9 cellular contexts compared by ENCODE assay signal in the genomic region with DNA sequence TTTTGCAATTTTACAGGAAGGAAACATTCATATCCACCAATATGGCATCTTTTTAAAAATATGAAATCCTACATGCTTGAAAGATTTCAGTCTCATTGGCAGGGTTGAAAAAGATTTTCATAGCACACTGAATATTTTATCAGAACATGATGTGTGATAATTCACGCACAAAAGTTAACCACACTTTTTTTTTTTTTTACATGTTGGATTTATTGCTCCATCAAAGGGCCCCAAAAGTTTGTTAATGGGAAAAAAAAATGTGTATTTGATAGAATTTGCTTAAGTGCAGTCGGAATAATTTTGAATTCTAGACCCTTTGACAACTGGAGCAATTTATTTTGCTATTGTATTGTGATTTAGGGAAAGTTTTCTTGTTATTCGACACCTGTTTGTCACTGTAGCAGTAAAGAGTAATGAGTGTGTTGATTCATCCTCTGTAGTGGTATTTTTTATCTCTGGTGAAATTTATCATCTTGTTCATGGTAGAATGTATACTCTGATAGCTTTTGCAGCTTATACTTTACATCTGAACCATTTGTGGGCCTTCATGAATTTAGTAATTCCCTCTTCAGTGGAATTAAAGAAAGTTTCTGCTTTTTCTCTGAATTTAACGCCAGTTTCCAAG. TPM values are rescaled to one million over a fixed set of nuclear protein-coding genes. Genes with fewer than 3 reads are reported as not detected.
DNase-seq lines count a peak whose midpoint lies in the region.
"Had no signal": no experiment of that assay in that cellular context is flagged by ENCODE, and none has a peak within 500 bp of the region (broad histone marks: within the 10 kb centered on the region; RNA-seq: fewer than 3 reads in every experiment).

No MANE protein-coding gene starts in this region.

- H3K27ac Mint-ChIP-seq in activated CD4-positive, alpha-beta T cell treated with anti-CD3 and anti-CD28 coated beads, Interleukin-2, amount 10 ng/mL, durations not matched to agents 24 days and 14 days, result no peak overlapping the region
- H3K27ac Mint-ChIP-seq in activated naive CD8-positive, alpha-beta T cell, result no peak overlapping the region

- H3K36me3 Mint-ChIP-seq in activated CD4-positive, alpha-beta T cell treated with anti-CD3 and anti-CD28 coated beads, Interleukin-2, amount 10 ng/mL, durations not matched to agents 24 days and 14 days (ENCODE audit: low read depth), result no peaks in the 10 kb centered on the region
- H3K36me3 Mint-ChIP-seq in activated naive CD8-positive, alpha-beta T cell, result no peaks in the 10 kb centered on the region

- peaks cover 71% of the 10 kb centered on the region for H3K27me3 Mint-ChIP-seq in activated CD4-positive, alpha-beta T cell treated with anti-CD3 and anti-CD28 coated beads, Interleukin-2, amount 10 ng/mL, durations not matched to agents 24 days and 14 days
- H3K27me3 Mint-ChIP-seq in activated naive CD8-positive, alpha-beta T cell, result peaks cover 21% of the 10 kb centered on the region

- peaks cover 12% of the 10 kb centered on the region for H3K27me3 ChIP-seq in iPS-20b (ENCODE audit: insufficient read depth, low read length)

- intact Hi-C loops in activated CD4-positive, alpha-beta T cell treated with anti-CD3 and anti-CD28 coated beads, Interleukin-2, amount 10 ng/mL, durations not matched to agents 24 days and 14 days (cut with micrococcal nuclease), result loop anchor here (5.0 kb wide), 1 partner anchor 112 kb away; a partner anchor contains a TSS
- intact Hi-C loops in posterior cingulate gyrus (cut with DNase I), result loop anchor here (5.0 kb wide), 2 partner anchors 57 to 93 kb away; no protein-coding TSS in a partner anchor

- H3K9me3 ChIP-seq in iPS-20b (ENCODE audit: insufficient read depth, low read depth, low read length), result no peaks in the 10 kb centered on the region

- no peak for DNase-seq in activated CD4-positive, alpha-beta T cell treated with anti-CD3 and anti-CD28 coated beads, Interleukin-2, amount 10 ng/mL, durations not matched to agents 24 days and 14 days
- no peak for DNase-seq in activated CD4-positive, alpha-beta T cell treated with anti-CD3 and anti-CD28 coated beads for 4 hours
- no peak for DNase-seq in NCI-H2029 (lab: John Stamatoyannopoulos, UW)
- DNase-seq in inferior parietal cortex (ENCODE audit: extremely low spot score), result no peak
- DNase-seq in posterior cingulate gyrus, result no peak
- DNase-seq: NCI-H2029 treated with DMSO at 0.1 percent for 48 hours had no signal

- H3K4me3 Mint-ChIP-seq in activated CD4-positive, alpha-beta T cell treated with anti-CD3 and anti-CD28 coated beads, Interleukin-2, amount 10 ng/mL, durations not matched to agents 24 days and 14 days, result peak overlapping the region; percentile 59
- peak overlapping the region; percentile 79 for H3K4me3 Mint-ChIP-seq in activated naive CD8-positive, alpha-beta T cell

- peaks cover 14% of the 10 kb centered on the region for H3K4me1 Mint-ChIP-seq in activated CD4-positive, alpha-beta T cell treated with anti-CD3 and anti-CD28 coated beads, Interleukin-2, amount 10 ng/mL, durations not matched to agents 24 days and 14 days
- peaks cover 28% of the 10 kb centered on the region for H3K4me1 Mint-ChIP-seq in activated naive CD8-positive, alpha-beta T cell (ENCODE audit: low read depth)

- H3K9ac ChIP-seq in iPS-20b (ENCODE audit: low read depth, low read length), result peak overlapping the region; percentile 88

- no peaks in the 10 kb centered on the region for H3K36me3 ChIP-seq in iPS-20b (ENCODE audit: insufficient read depth, low read depth, low read length)

- no peaks in the 10 kb centered on the region for H3K9me3 Mint-ChIP-seq in activated CD4-positive, alpha-beta T cell treated with anti-CD3 and anti-CD28 coated beads, Interleukin-2, amount 10 ng/mL, durations not matched to agents 24 days and 14 days
- H3K9me3 Mint-ChIP-seq in activated naive CD8-positive, alpha-beta T cell (ENCODE audit: low read depth), result no peaks in the 10 kb centered on the region

- peaks cover 12% of the 10 kb centered on the region; the same call in 1 of the 2 replicates for H3K4me1 ChIP-seq in iPS-20b (ENCODE audit: insufficient read depth, low read length)

- peak overlapping the region; percentile 91 for H3K4me3 ChIP-seq in iPS-20b (ENCODE audit: low read length)

- H3K27ac ChIP-seq in iPS-20b (ENCODE audit: low read length), result no peak overlapping the region
- H3K27ac ChIP-seq in temporal lobe (ENCODE audit: low read depth, low read length), result peak overlapping the region; percentile 72

RNA-seq across cellular contexts. Expression of a gene that starts 1.1 kb away (rescaled TPM):
- 0.98 and 1.8 TPM in 2 replicates for total RNA-seq in activated CD4-positive, alpha-beta T cell treated with anti-CD3 and anti-CD28 coated beads, Interleukin-2, amount 10 ng/mL, durations not matched to agents 24 days and 14 days
- total RNA-seq in temporal lobe, result 110 TPM

Comparison
In these comparisons a context has a peak if more than half of its experiments do, and no peak if none do; other contexts are left out.
1. RNA of a gene that starts 1.1 kb away (total RNA-seq): 110 TPM in temporal lobe (single experiment); 0.98 to 1.8 TPM in activated CD4-positive, alpha-beta T cell treated with anti-CD3 and anti-CD28 coated beads, Interleukin-2, amount 10 ng/mL, durations not matched to agents 24 days and 14 days; every median in the first group is over 10 times any median in the second.